In the genomic region with DNA sequence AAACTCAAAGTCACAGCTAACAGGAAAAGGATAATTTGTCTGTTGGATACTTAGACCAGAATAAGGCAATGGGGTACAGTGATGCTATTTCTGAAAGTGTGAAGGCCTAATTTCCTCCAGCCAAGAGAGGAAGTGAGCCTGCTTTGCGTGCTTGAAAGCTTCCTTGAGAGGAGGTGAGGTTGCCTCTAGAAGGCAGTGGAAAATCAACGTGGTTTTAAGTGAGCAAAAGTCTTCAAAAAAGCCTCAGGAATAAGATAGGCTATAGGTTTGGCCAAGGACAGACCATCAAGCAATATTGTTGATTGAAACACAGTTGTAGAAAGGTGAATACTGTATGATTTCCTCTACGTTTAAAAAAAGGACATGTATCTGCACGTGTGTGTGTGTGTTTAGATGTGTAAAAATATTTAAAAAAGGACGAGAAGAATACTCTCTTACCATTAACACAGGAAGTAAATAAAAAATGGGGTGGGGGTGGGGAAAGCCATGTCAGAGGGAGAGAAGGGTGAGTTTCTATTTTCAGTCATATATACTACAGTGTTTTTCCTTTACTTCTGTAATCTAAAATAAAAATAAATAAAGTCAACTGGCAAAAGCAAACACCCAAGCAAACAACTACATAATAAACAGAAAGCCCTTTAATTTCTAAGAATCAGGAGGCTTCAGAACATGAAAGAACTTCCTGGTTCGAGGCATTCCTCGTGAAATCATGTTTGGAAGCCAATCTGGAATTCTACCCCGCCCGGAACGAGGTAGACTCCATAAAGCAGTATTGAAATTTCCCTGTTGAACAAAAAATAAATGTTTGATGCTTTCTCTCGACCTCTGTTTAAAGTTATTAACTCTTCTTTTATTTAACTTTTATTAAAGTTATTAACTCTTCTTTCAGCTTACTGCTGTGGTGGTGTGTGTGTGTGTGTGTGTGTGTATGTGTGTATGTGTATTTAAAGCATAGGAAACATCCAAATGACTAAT, we compare ENCODE assay signal across 8 cellular contexts.
DNase-seq lines count a peak whose midpoint lies in the region; ATAC-seq, FAIRE-seq and TF ChIP-seq lines count a peak whose summit lies in the region.

No MANE protein-coding gene starts in this region.

- TF ChIP-seq CTCF in DOHH2 (IDR thresholded peaks at IDR 0.05; ENCODE audit: low read depth, low read length, poor library complexity, severe bottlenecking) = no peak
- no peak for TF ChIP-seq CTCF in keratinocyte (optimal IDR thresholded peaks at IDR 0.05 in 1 of 3, IDR thresholded peaks at IDR 0.05 in 1 of 3, conservative IDR thresholded peaks at IDR 0.05 in 1 of 3; ENCODE audit: extremely low read depth in 1 of 3, insufficient read depth in 2 of 3, low read length in 3 of 3)

- no peak for FAIRE-seq in keratinocyte (lab: Jason Lieb, UNC)

- peak overlapping the region; percentile 54 for H3K4me2 ChIP-seq in DOHH2 (ENCODE audit: low read length)
- peak overlapping the region; percentile 55 for H3K4me2 ChIP-seq in keratinocyte (ENCODE audit: control insufficient read depth, extremely low read depth, insufficient read depth, low read depth, low read length)

- DNase-seq in HT-29 (ENCODE audit: low spot score) = peak; percentile 75
- peak; percentile 77 for DNase-seq in activated CD8-positive, alpha-beta T cell treated with anti-CD3 and anti-CD28 coated beads, Interleukin-2, amount 10 ng/mL, durations not matched to agents 7 days and 5 days
- no peak for DNase-seq in keratinocyte (ENCODE audit: low read depth, low spot score)
- DNase-seq in AG20443 (ENCODE audit: low spot score) = no peak
- no peak for DNase-seq in COLO668 (lab: John Stamatoyannopoulos, UW; ENCODE audit: unreplicated experiment)

- H3K9ac ChIP-seq in keratinocyte (ENCODE audit: control insufficient read depth, extremely low read depth, insufficient read depth, low read length) = peak overlapping the region; percentile 49

- H3K4me1 ChIP-seq in DOHH2 (ENCODE audit: control insufficient read depth, low read length) = peaks cover 64% of the 10 kb centered on the region
- peaks cover 59% of the 10 kb centered on the region for H3K4me1 ChIP-seq in keratinocyte (ENCODE audit: control insufficient read depth, extremely low read depth, insufficient read depth, low read length)
- H3K4me1 ChIP-seq in thymus (ENCODE audit: control insufficient read depth, insufficient read depth, low read length) = peaks cover 26% of the 10 kb centered on the region

- H3K4me3 Mint-ChIP-seq in activated CD8-positive, alpha-beta T cell treated with anti-CD3 and anti-CD28 coated beads, Interleukin-2, amount 10 ng/mL, durations not matched to agents 7 days and 5 days = peak overlapping the region; percentile 56

- H4K20me1 ChIP-seq in DOHH2 (ENCODE audit: control insufficient read depth, insufficient read depth, low read depth, low read length) = no peaks in the 10 kb centered on the region
- no peaks in the 10 kb centered on the region for H4K20me1 ChIP-seq in keratinocyte (ENCODE audit: control insufficient read depth, extremely low read depth, insufficient read depth, low read length)

- H3K9me3 ChIP-seq in DOHH2 (ENCODE audit: control insufficient read depth, insufficient read depth, low read length) (no peaks in the 10 kb centered on the region), keratinocyte (ENCODE audit: control insufficient read depth, low read depth, low read length) (no peaks in the 10 kb centered on the region), thymus (ENCODE audit: control insufficient read depth) (no peaks in the 10 kb centered on the region)

- H3K36me3 Mint-ChIP-seq in activated CD8-positive, alpha-beta T cell treated with anti-CD3 and anti-CD28 coated beads, Interleukin-2, amount 10 ng/mL, durations not matched to agents 7 days and 5 days (ENCODE audit: low read depth) = no peaks in the 10 kb centered on the region

- dilution Hi-C loops in keratinocyte (cut with MboI; ENCODE audit: extremely low pct_ligation_motif_present, low sequenced_read_pairs) = no loop called here

- no peaks in the 10 kb centered on the region for H3K27me3 Mint-ChIP-seq in activated CD8-positive, alpha-beta T cell treated with anti-CD3 and anti-CD28 coated beads, Interleukin-2, amount 10 ng/mL, durations not matched to agents 7 days and 5 days (ENCODE audit: low read depth)

- WGBS in thymus = 46% methylated on average over 11 of the region's 11 CpGs

- H3K9me3 Mint-ChIP-seq in activated CD8-positive, alpha-beta T cell treated with anti-CD3 and anti-CD28 coated beads, Interleukin-2, amount 10 ng/mL, durations not matched to agents 7 days and 5 days (ENCODE audit: insufficient read depth) = no peaks in the 10 kb centered on the region

- no peaks in the 10 kb centered on the region for H3K9me1 ChIP-seq in keratinocyte (ENCODE audit: control insufficient read depth, extremely low read depth, insufficient read depth, low read length)

- no peaks in the 10 kb centered on the region for H3K9me2 ChIP-seq in DOHH2 (replicated peaks; ENCODE audit: control insufficient read depth, low read length)

- CTCF ChIA-PET in activated CD8-positive, alpha-beta T cell treated with anti-CD3 and anti-CD28 coated beads, Interleukin-2, amount 10 ng/mL, durations not matched to agents 7 days and 5 days (lab: Charles Lee) = interaction anchor here (0.6 to 7.4 kb wide), 22 partner anchors 12 to 192 kb away, joined by 3 to 60 read pairs (median 4); no protein-coding TSS in a partner anchor

- ATAC-seq in GM21360 (IDR thresholded peaks at IDR 0.05; ENCODE audit: unreplicated experiment) = peak; percentile 71
- peak; percentile 76 for ATAC-seq in activated CD8-positive, alpha-beta T cell treated with anti-CD3 and anti-CD28 coated beads, Interleukin-2, amount 10 ng/mL, durations not matched to agents 7 days and 5 days

- H3K4me3 ChIP-seq in DOHH2 (ENCODE audit: low read length) = peak overlapping the region; percentile 45
- H3K4me3 ChIP-seq in keratinocyte (ENCODE audit: control insufficient read depth in 2 of 3, extremely low read depth in 1 of 3, insufficient read depth in 2 of 3, low read depth in 1 of 3, low read length in 3 of 3) = no peak overlapping the region
- H3K4me3 ChIP-seq in thymus (ENCODE audit: low read length) = no peak overlapping the region

- H3K27ac Mint-ChIP-seq in activated CD8-positive, alpha-beta T cell treated with anti-CD3 and anti-CD28 coated beads, Interleukin-2, amount 10 ng/mL, durations not matched to agents 7 days and 5 days = peak overlapping the region; percentile 94

- POLR2A ChIA-PET in activated CD8-positive, alpha-beta T cell treated with anti-CD3 and anti-CD28 coated beads, Interleukin-2, amount 10 ng/mL, durations not matched to agents 7 days and 5 days (lab: Charles Lee) = interaction anchor here (0.6 to 3.0 kb wide), 24 partner anchors 11 to 188 kb away, joined by 3 to 20 read pairs (median 6); partner anchors contain the start of gene ZNF217

- peaks cover 80% of the 10 kb centered on the region for H3K4me1 Mint-ChIP-seq in activated CD8-positive, alpha-beta T cell treated with anti-CD3 and anti-CD28 coated beads, Interleukin-2, amount 10 ng/mL, durations not matched to agents 7 days and 5 days (ENCODE audit: low read depth)

- peak overlapping the region; percentile 68 for H3K27ac ChIP-seq in DOHH2 (ENCODE audit: low read depth, low read length)
- H3K27ac ChIP-seq in keratinocyte (ENCODE audit: control insufficient read depth, insufficient read depth, low read length) = peak overlapping the region; percentile 98
- peak overlapping the region; percentile 93 for H3K27ac ChIP-seq in thymus (ENCODE audit: low read depth)

- H3K36me3 ChIP-seq in DOHH2 (ENCODE audit: control insufficient read depth, low read length) = no peaks in the 10 kb centered on the region
- no peaks in the 10 kb centered on the region for H3K36me3 ChIP-seq in keratinocyte (ENCODE audit: control insufficient read depth in 2 of 2, extremely low read depth in 1 of 2, insufficient read depth in 2 of 2, low read length in 2 of 2)
- H3K36me3 ChIP-seq in thymus (ENCODE audit: control insufficient read depth, insufficient read depth) = no peaks in the 10 kb centered on the region

- peak overlapping the region; percentile 56 for H2AFZ ChIP-seq in keratinocyte (ENCODE audit: control insufficient read depth, low read length)

- H3K79me2 ChIP-seq in DOHH2 (ENCODE audit: control insufficient read depth, low read length) (no peaks in the 10 kb centered on the region), keratinocyte (ENCODE audit: control insufficient read depth, insufficient read depth, low read length) (no peaks in the 10 kb centered on the region)

- H3F3A ChIP-seq in DOHH2 (ENCODE audit: control insufficient read depth, insufficient read depth) = peaks cover 26% of the 10 kb centered on the region

- no peaks in the 10 kb centered on the region for H3K27me3 ChIP-seq in DOHH2 (ENCODE audit: control insufficient read depth, low read length)
- H3K27me3 ChIP-seq in keratinocyte (ENCODE audit: control insufficient read depth, extremely low read depth, insufficient read depth, low read length) = no peaks in the 10 kb centered on the region
- no peaks in the 10 kb centered on the region for H3K27me3 ChIP-seq in thymus (ENCODE audit: control insufficient read depth, insufficient read depth)

Comparison
In these comparisons a context has a peak if more than half of its experiments do, and no peak if none do; other contexts are left out.
1. DNase-seq: peak in HT-29 (single experiment) and activated CD8-positive, alpha-beta T cell treated with anti-CD3 and anti-CD28 coated beads, Interleukin-2, amount 10 ng/mL, durations not matched to agents 7 days and 5 days (single experiment); none in keratinocyte (single experiment), AG20443 (single experiment) and COLO668 (single experiment).
2. Peak in every context shown above with its lines, with median percentiles within 50 percentile points of each other: H3K27ac ChIP-seq.